ENCODE assay signal across 17 cellular contexts in genomic region chr4:635851-636627, GRCh38. TPM values are rescaled to one million over a fixed set of nuclear protein-coding genes. Genes with fewer than 3 reads are reported as not detected.
"Had no signal": no experiment of that assay in that cellular context is flagged by ENCODE, and none has a peak within 500 bp of the region (broad histone marks: within the 10 kb centered on the region; RNA-seq: fewer than 3 reads in every experiment).

No MANE protein-coding gene starts in this region.

- H3K27ac Mint-ChIP-seq: activated naive CD4-positive, alpha-beta T cell treated with anti-CD3 and anti-CD28 coated beads, Interleukin-2, amount 50 U/mL, for 24 hours; activated T-helper 17 cell treated with anti-CD3 and anti-CD28 coated beads, Interleukin-2, amount 50 U/mL, for 72 hours; naive B cell; progenitor cell of endocrine pancreas had no signal

- DNase-seq: activated CD4-positive, CD25-positive, alpha-beta regulatory T cell treated with anti-CD3 and anti-CD28 coated beads, Interleukin-2, amount 50 U/mL, for 72 hours; adrenal gland; hypothalamus; naive B cell; nucleus accumbens had no signal

- H3K36me3 Mint-ChIP-seq: activated naive CD4-positive, alpha-beta T cell treated with anti-CD3 and anti-CD28 coated beads, Interleukin-2, amount 50 U/mL, for 24 hours had no signal

- H3K4me1 Mint-ChIP-seq: activated naive CD4-positive, alpha-beta T cell treated with anti-CD3 and anti-CD28 coated beads, Interleukin-2, amount 50 U/mL, for 24 hours; activated T-helper 17 cell treated with anti-CD3 and anti-CD28 coated beads, Interleukin-2, amount 50 U/mL, for 72 hours; naive B cell had no signal

- ATAC-seq: activated T-helper 17 cell treated with anti-CD3 and anti-CD28 coated beads, Interleukin-2, amount 50 U/mL, for 72 hours had no signal

- H3K4me1 ChIP-seq: adrenal gland, esophagus muscularis mucosa, right atrium auricular region had no signal

- H3K27me3 ChIP-seq: cardiac muscle cell, right atrium auricular region had no signal

- H3K4me3 Mint-ChIP-seq: activated naive CD4-positive, alpha-beta T cell treated with anti-CD3 and anti-CD28 coated beads, Interleukin-2, amount 50 U/mL, for 24 hours; activated T-helper 17 cell treated with anti-CD3 and anti-CD28 coated beads, Interleukin-2, amount 50 U/mL, for 72 hours; naive B cell had no signal

- H3K4me3 ChIP-seq: adrenal gland, cardiac muscle cell, esophagus muscularis mucosa, right atrium auricular region, smooth muscle cell, thoracic aorta had no signal

- H3K9me3 ChIP-seq: adrenal gland, right atrium auricular region, thoracic aorta had no signal

- FAIRE-seq: colon had no signal

- H3K27ac ChIP-seq: adrenal gland, cardiac muscle cell, esophagus muscularis mucosa, right atrium auricular region, thoracic aorta had no signal

- H3K36me3 ChIP-seq: adrenal gland, cardiac muscle cell, esophagus muscularis mucosa, right atrium auricular region, thoracic aorta had no signal

RNA-seq across cellular contexts. Expression of gene TMEM271, which starts 59.9 kb away (rescaled TPM):
- total RNA-seq: activated CD8-positive, alpha-beta memory T cell treated with anti-CD3 and anti-CD28 coated beads for 36 hours; activated T-helper 17 cell treated with anti-CD3 and anti-CD28 coated beads, Interleukin-2, amount 50 U/mL, for 72 hours; cardiac muscle cell; lung microvascular endothelial cell; progenitor cell of endocrine pancreas; right atrium auricular region; smooth muscle cell; thoracic aorta had no signal
- polyA plus RNA-seq: cardiac muscle cell, smooth muscle cell, urinary bladder had no signal
